ENCODE assay signal across 8 cellular contexts in the genomic region with DNA sequence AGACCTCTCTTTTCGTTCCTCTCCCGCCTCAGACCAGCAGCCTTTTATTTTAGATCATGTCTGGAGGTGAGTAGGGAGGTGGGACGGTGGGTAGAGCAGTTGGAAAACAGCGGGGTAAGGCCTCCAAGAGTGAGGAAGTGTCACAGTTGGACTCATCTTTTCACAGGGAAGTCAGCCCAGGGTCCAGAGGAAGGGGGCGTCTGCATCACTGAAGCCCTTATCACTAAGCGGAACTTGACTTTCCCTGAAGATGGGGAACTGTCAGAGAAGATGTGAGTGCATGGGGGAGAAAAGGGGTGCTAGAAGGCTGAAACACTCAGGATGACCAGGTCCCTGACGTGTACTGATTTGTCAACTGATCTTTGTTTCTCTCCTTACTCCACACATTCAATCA. TPM values are rescaled to one million over a fixed set of nuclear protein-coding genes. Genes with fewer than 3 reads are reported as not detected.
DNase-seq lines count a peak whose midpoint lies in the region; ATAC-seq and TF ChIP-seq lines count a peak whose summit lies in the region.

No MANE protein-coding gene starts in this region.

- DNase-seq in CD4-positive, CD25-positive, alpha-beta regulatory T cell, result no peak
- DNase-seq in breast epithelium (ENCODE audit: low spot score in 2 of 2) (no peak), memory B cell (ENCODE audit: low spot score in 2 of 2) (no peak), vagina (ENCODE audit: extremely low spot score in 2 of 2) (no peak)

- peak overlapping the region; percentile 99 for H3K4me3 ChIP-seq in CD4-positive, CD25-positive, alpha-beta regulatory T cell (ENCODE audit: low read depth, low read length)
- peak overlapping the region; percentile 67 to 91 (median 88) for H3K4me3 ChIP-seq in breast epithelium
- H3K4me3 ChIP-seq in vagina, result peak overlapping the region; percentile 81 to 86

- peaks cover 8% of the 10 kb centered on the region for H3K36me3 Mint-ChIP-seq in CD4-positive, CD25-positive, alpha-beta regulatory T cell
- peaks cover 4% of the 10 kb centered on the region for H3K36me3 Mint-ChIP-seq in memory B cell

- peak overlapping the region in 2 of 3 donors; percentile 88 to 98 for H3K27ac Mint-ChIP-seq in CD4-positive, CD25-positive, alpha-beta regulatory T cell
- peak overlapping the region; percentile 94 for H3K27ac Mint-ChIP-seq in memory B cell

- H3K27me3 ChIP-seq in CD4-positive, CD25-positive, alpha-beta regulatory T cell (ENCODE audit: control insufficient read depth, insufficient read depth, low read length), result no peaks in the 10 kb centered on the region
- H3K27me3 ChIP-seq in breast epithelium (no peaks in the 10 kb centered on the region), vagina (no peaks in the 10 kb centered on the region)

- intact Hi-C loops in breast epithelium (cut with DNase I; ENCODE audit: low total_unique reads), result no loop called here
- intact Hi-C loops in vagina (cut with DNase I), result no loop called here

- H3K9me3 ChIP-seq in CD4-positive, CD25-positive, alpha-beta regulatory T cell (ENCODE audit: control insufficient read depth in 2 of 2, low read length in 2 of 2), result no peaks in the 10 kb centered on the region
- H3K9me3 ChIP-seq in KOPT-K1 (ENCODE audit: insufficient read depth, low read length, poor library complexity, severe bottlenecking) (no peaks in the 10 kb centered on the region), breast epithelium (no peaks in the 10 kb centered on the region), vagina (no peaks in the 10 kb centered on the region)

- no peak for TF ChIP-seq CTCF in breast epithelium (IDR thresholded peaks at IDR 0.05)
- no peak for TF ChIP-seq CTCF in vagina (IDR thresholded peaks at IDR 0.05)

- H3K4me3 Mint-ChIP-seq in CD4-positive, CD25-positive, alpha-beta regulatory T cell, result peak overlapping the region; percentile 96 to 98 (median 97)
- H3K4me3 Mint-ChIP-seq in memory B cell, result peak overlapping the region; percentile 97

- peaks cover 0 to 1% (median 0%) of the 10 kb centered on the region in 7 donors for H3K9me3 Mint-ChIP-seq in CD4-positive, CD25-positive, alpha-beta regulatory T cell
- no peaks in the 10 kb centered on the region for H3K9me3 Mint-ChIP-seq in memory B cell

- peaks cover 11 to 65% (median 35%) of the 10 kb centered on the region in 4 donors for H3K4me1 Mint-ChIP-seq in CD4-positive, CD25-positive, alpha-beta regulatory T cell
- peaks cover 14% of the 10 kb centered on the region for H3K4me1 Mint-ChIP-seq in memory B cell

- no peak for TF ChIP-seq POLR2A in breast epithelium (IDR thresholded peaks at IDR 0.05)
- TF ChIP-seq POLR2A in vagina (IDR thresholded peaks at IDR 0.05), result no peak

- peaks cover 27% of the 10 kb centered on the region for H3K4me1 ChIP-seq in CD4-positive, CD25-positive, alpha-beta regulatory T cell (ENCODE audit: control insufficient read depth, insufficient read depth, low read length, poor library complexity, severe bottlenecking)
- peaks cover 6 to 12% of the 10 kb centered on the region in 2 donors for H3K4me1 ChIP-seq in breast epithelium
- peaks cover 31% of the 10 kb centered on the region for H3K4me1 ChIP-seq in vagina

- H3K36me3 ChIP-seq in CD4-positive, CD25-positive, alpha-beta regulatory T cell (ENCODE audit: control insufficient read depth, insufficient read depth, low read length), result peaks cover 8% of the 10 kb centered on the region
- peaks cover 35% of the 10 kb centered on the region for H3K36me3 ChIP-seq in KOPT-K1 (ENCODE audit: insufficient read depth, low read length)
- H3K36me3 ChIP-seq in breast epithelium, result peaks cover 2% of the 10 kb centered on the region
- peaks cover 0 to 20% of the 10 kb centered on the region in 2 donors for H3K36me3 ChIP-seq in vagina

- peak overlapping the region; percentile 76 for H3K27ac ChIP-seq in CD4-positive, CD25-positive, alpha-beta regulatory T cell (ENCODE audit: insufficient read depth, low read length, poor library complexity, severe bottlenecking)
- H3K27ac ChIP-seq in KOPT-K1 (ENCODE audit: low read depth, low read length, poor library complexity, severe bottlenecking), result peak overlapping the region; percentile 82
- peak overlapping the region in 1 of 2 donors; percentile 86 for H3K27ac ChIP-seq in breast epithelium
- H3K27ac ChIP-seq in vagina, result peak overlapping the region; percentile 17

- H3K27me3 Mint-ChIP-seq in CD4-positive, CD25-positive, alpha-beta regulatory T cell, result peaks cover 12% of the 10 kb centered on the region
- no peaks in the 10 kb centered on the region for H3K27me3 Mint-ChIP-seq in memory B cell

- no peak for ATAC-seq in CD4-positive, CD25-positive, alpha-beta regulatory T cell (ENCODE audit: low read depth in 2 of 2)
- ATAC-seq in memory B cell (ENCODE audit: low read depth) (no peak), GM18511 (IDR thresholded peaks at IDR 0.05; ENCODE audit: unreplicated experiment) (no peak), HG03378 (IDR thresholded peaks at IDR 0.05; ENCODE audit: unreplicated experiment) (no peak), GM21390 (IDR thresholded peaks at IDR 0.05; ENCODE audit: unreplicated experiment) (no peak)

RNA-seq across cellular contexts. Expression of gene LRRC46, which starts 0.5 kb away (rescaled TPM):
- total RNA-seq in CD4-positive, CD25-positive, alpha-beta regulatory T cell, result 0.20 TPM
- polyA plus RNA-seq in CD4-positive, CD25-positive, alpha-beta regulatory T cell, result under 1 TPM; 0.11 to 0.48 (median 0.21) TPM
- total RNA-seq in breast epithelium (under 1 TPM; 0.16 to 0.59 (median 0.33) TPM), vagina (not detected)

RNA-seq across cellular contexts. Expression of gene MRPL10, which starts 0.6 kb away (rescaled TPM):
- total RNA-seq in CD4-positive, CD25-positive, alpha-beta regulatory T cell, result 40.8 TPM
- 10 to 100 TPM; 47.2 to 58.8 (median 54.2) TPM for polyA plus RNA-seq in CD4-positive, CD25-positive, alpha-beta regulatory T cell
- 10 to 100 TPM; 35.0 to 43.5 (median 36.7) TPM for total RNA-seq in breast epithelium
- 21.4 TPM for total RNA-seq in vagina

RNA-seq across cellular contexts. Expression of gene SCRN2, which starts 9.1 kb away (rescaled TPM):
- 24.4 TPM for total RNA-seq in CD4-positive, CD25-positive, alpha-beta regulatory T cell
- polyA plus RNA-seq in CD4-positive, CD25-positive, alpha-beta regulatory T cell, result 10 to 100 TPM; 15.9 to 30.9 (median 21.2) TPM
- total RNA-seq in breast epithelium (100 to 1,000 TPM in 1 of 3 donors, 10 to 100 TPM in 2; 49.2 to 108 (median 54.9) TPM), vagina (33.1 TPM)

RNA-seq across cellular contexts. Expression of gene OSBPL7, which starts 10.3 kb away (rescaled TPM):
- 46.1 TPM for total RNA-seq in CD4-positive, CD25-positive, alpha-beta regulatory T cell
- 1 to 10 TPM; 2.1 to 5.1 (median 3.4) TPM for polyA plus RNA-seq in CD4-positive, CD25-positive, alpha-beta regulatory T cell
- total RNA-seq in breast epithelium (10 to 100 TPM in 1 of 3 donors, 1 to 10 TPM in 2; 3.0 to 10.2 (median 8.9) TPM), vagina (5.6 TPM)

RNA-seq across cellular contexts. Expression of gene SP6, which starts 19.0 kb away (rescaled TPM):
- total RNA-seq in CD4-positive, CD25-positive, alpha-beta regulatory T cell, result 0.17 TPM
- not detected for polyA plus RNA-seq in CD4-positive, CD25-positive, alpha-beta regulatory T cell
- total RNA-seq in breast epithelium (1 to 10 TPM in 2 of 3 donors, under 1 TPM in 1; 0.48 to 5.3 (median 3.6) TPM), vagina (3.9 TPM)
